In the genomic region with DNA sequence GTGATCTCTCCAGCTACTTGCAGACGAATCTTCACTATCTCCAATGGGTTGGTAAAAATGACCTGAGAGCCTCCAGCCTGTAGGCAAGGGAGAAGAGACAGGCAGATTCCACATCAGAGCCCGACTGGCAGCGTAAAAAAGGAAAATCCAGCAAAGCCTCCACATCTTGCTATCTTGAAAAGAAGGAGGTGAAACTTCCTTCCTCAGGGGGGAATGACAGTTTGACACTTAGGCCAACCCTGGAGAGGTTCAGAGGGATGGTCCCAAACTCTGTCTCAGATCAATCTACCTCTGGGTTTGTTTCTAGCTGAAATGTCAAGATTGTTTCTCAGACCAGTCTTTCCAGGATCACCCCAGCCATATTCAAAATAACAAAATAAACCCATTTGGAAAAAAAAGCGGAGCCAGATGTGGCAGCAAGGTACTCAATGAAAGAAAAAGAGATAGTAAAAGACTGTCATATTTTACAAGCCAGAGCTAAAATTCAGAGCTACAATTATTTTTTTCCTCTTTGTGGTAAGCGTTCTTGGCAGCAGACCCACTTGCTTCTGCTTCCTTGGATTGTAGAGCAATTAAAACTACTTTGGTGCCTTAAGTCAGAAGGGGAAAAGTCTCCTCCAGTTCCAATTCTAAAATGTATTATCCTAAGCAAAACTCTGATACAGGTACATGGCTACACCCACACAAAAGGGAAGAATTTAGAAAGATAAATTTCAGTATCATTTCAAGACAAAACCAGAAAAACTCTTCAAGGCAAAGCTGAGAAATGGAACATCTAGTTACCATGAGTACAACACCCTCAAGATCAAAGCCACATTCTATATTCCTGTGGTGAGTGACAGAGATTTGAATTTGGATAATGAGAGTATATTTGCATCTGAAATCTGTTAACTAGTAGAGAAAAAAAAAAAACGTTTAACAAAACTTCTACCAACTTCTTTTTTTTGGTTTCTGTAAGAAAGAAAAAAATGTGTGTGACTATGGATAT, we compare ENCODE assay signal across 18 cellular contexts.
DNase-seq lines count a peak whose midpoint lies in the region; ATAC-seq and TF ChIP-seq lines count a peak whose summit lies in the region.
"Had no signal": no experiment of that assay in that cellular context is flagged by ENCODE, and none has a peak within 500 bp of the region (broad histone marks: within the 10 kb centered on the region; RNA-seq: fewer than 3 reads in every experiment).

No MANE protein-coding gene starts in this region.

- intact Hi-C loops in dorsolateral prefrontal cortex (cut with DNase I) = no loop called here

- no peak overlapping the region for H3K14ac ChIP-seq in trophoblast cell (ENCODE audit: low read length)

- H4K8ac ChIP-seq in trophoblast cell (ENCODE audit: low read depth, low read length) = peak overlapping the region; percentile 58

- H3K23ac ChIP-seq in trophoblast cell (ENCODE audit: low read length) = no peak overlapping the region

- no peak overlapping the region for H3K27ac ChIP-seq in trophoblast cell (ENCODE audit: low read depth, low read length)
- H3K27ac ChIP-seq in dorsolateral prefrontal cortex = no peak overlapping the region
- H3K27ac ChIP-seq: 22Rv1, adrenal gland, esophagus squamous epithelium, Peyer's patch had no signal

- peak; percentile 19 for DNase-seq in NCI-H2227 treated with DMSO at 0.1 percent for 48 hours (lab: John Stamatoyannopoulos, UW)
- DNase-seq in NCI-H2227 (lab: John Stamatoyannopoulos, UW; ENCODE audit: unreplicated experiment) = no peak
- DNase-seq in Jurkat, Clone E6-1 (ENCODE audit: low read depth, low spot score) = peak; percentile 28
- DNase-seq in astrocyte of the spinal cord (ENCODE audit: low read depth, low spot score) = peak; percentile 48
- no peak for DNase-seq in trophoblast cell
- no peak for DNase-seq in dorsolateral prefrontal cortex
- no peak for DNase-seq in NCI-H510A treated with DMSO at 0.1 percent for 48 hours (lab: John Stamatoyannopoulos, UW)
- DNase-seq: activated CD8-positive, alpha-beta memory T cell treated with anti-CD3 and anti-CD28 coated beads, Interleukin-2, amount 50 U/mL, for 4 hours; adrenal gland; CD4-positive, alpha-beta memory T cell; EL; esophagus squamous epithelium; left cardiac atrium; NCI-H1694 treated with DMSO at 0.1 percent for 48 hours; NCI-H748 treated with DMSO at 0.1 percent for 48 hours; Peyer's patch had no signal

- peaks cover 2% of the 10 kb centered on the region for H3K9me3 ChIP-seq in trophoblast cell (ENCODE audit: insufficient read depth, low read depth, low read length)
- H3K9me3 ChIP-seq: adrenal gland, esophagus squamous epithelium, Peyer's patch had no signal

- no peak overlapping the region for H3K4me3 ChIP-seq in Jurkat, Clone E6-1 (ENCODE audit: low read length)
- H3K4me3 ChIP-seq in astrocyte of the spinal cord (ENCODE audit: low read depth, low read length) (no peak overlapping the region), trophoblast cell (ENCODE audit: low read depth, low read length) (no peak overlapping the region), dorsolateral prefrontal cortex (no peak overlapping the region)
- H3K4me3 ChIP-seq: adrenal gland, esophagus squamous epithelium, Peyer's patch had no signal

- no peak overlapping the region for H3K4ac ChIP-seq in trophoblast cell (ENCODE audit: low read depth, low read length)

- H2BK120ac ChIP-seq in trophoblast cell (ENCODE audit: insufficient read depth, low read length, poor library complexity) = peak overlapping the region; percentile 43

- peaks cover 7 to 19% of the 10 kb centered on the region in 2 experiments for H3K4me1 ChIP-seq in trophoblast cell (ENCODE audit: control insufficient read depth in 1 of 2, insufficient read depth in 2 of 2, low read length in 2 of 2)
- H3K4me1 ChIP-seq: adrenal gland had no signal

- H3K4me2 ChIP-seq in trophoblast cell (ENCODE audit: low read length) = no peak overlapping the region

- H3K9ac ChIP-seq in trophoblast cell (ENCODE audit: low read length) = no peak overlapping the region

- H2AK5ac ChIP-seq in trophoblast cell (ENCODE audit: low read length) = no peak overlapping the region

- no peak overlapping the region for H4K91ac ChIP-seq in trophoblast cell (ENCODE audit: low read depth, low read length)

- peaks cover 6% of the 10 kb centered on the region for H3K79me1 ChIP-seq in trophoblast cell (ENCODE audit: low read length)

- TF ChIP-seq CTCF in astrocyte of the spinal cord (IDR thresholded peaks at IDR 0.05; ENCODE audit: low read depth, low read length) (no peak), dorsolateral prefrontal cortex (IDR thresholded peaks at IDR 0.05 in 54 of 56, conservative IDR thresholded peaks at IDR 0.05 in 2 of 56; ENCODE audit: low read depth in 1 of 56, partially characterized antibody in 56 of 56) (no peak)

- no peak overlapping the region for H2AFZ ChIP-seq in trophoblast cell (ENCODE audit: insufficient read depth, low read length, poor library complexity)

- H2BK12ac ChIP-seq in trophoblast cell (ENCODE audit: low read length) = no peak overlapping the region

- no peak overlapping the region for H4K12ac ChIP-seq in trophoblast cell (ENCODE audit: low read depth, low read length)

- H3K27me3 ChIP-seq in trophoblast cell (ENCODE audit: insufficient read depth, low read length) (no peaks in the 10 kb centered on the region), dorsolateral prefrontal cortex (no peaks in the 10 kb centered on the region)
- H3K27me3 ChIP-seq: adrenal gland, esophagus squamous epithelium, Peyer's patch had no signal

- no peak overlapping the region for H3K18ac ChIP-seq in trophoblast cell (ENCODE audit: low read length)

- no CpG with 5 or more reads among the region's 6 CpGs for WGBS in trophoblast cell (ENCODE audit: extremely low coverage, insufficient coverage, insufficient read length)

- in situ Hi-C loops in astrocyte of the spinal cord (cut with HindIII; ENCODE audit: low sequenced_read_pairs) = no loop called here

- ATAC-seq in HG03196 (IDR thresholded peaks at IDR 0.05; ENCODE audit: unreplicated experiment) = no peak
- ATAC-seq: left cardiac atrium had no signal

- H3K79me2 ChIP-seq in trophoblast cell (ENCODE audit: control insufficient read depth, insufficient read depth, low read length, poor library complexity) = no peaks in the 10 kb centered on the region

- no peak overlapping the region for H2BK5ac ChIP-seq in trophoblast cell (ENCODE audit: low read depth, low read length, poor library complexity)

- H3K36me3 ChIP-seq in trophoblast cell (ENCODE audit: control insufficient read depth in 1 of 2, insufficient read depth in 2 of 2, low read length in 2 of 2) = no peaks in the 10 kb centered on the region

Comparison
In these comparisons a context has a peak if more than half of its experiments do, and no peak if none do; other contexts are left out.
1. DNase-seq: peak in NCI-H2227 treated with DMSO at 0.1 percent for 48 hours (single experiment), Jurkat, Clone E6-1 (single experiment) and astrocyte of the spinal cord (single experiment); none in NCI-H2227 (single experiment), trophoblast cell (0 of 2), dorsolateral prefrontal cortex (0 of 10) and NCI-H510A treated with DMSO at 0.1 percent for 48 hours (single experiment).